ENCODE assay signal across 26 cellular contexts in genomic region chr9:116791314-116791713, GRCh38.
DNase-seq lines count a peak whose midpoint lies in the region; ATAC-seq lines count a peak whose summit lies in the region.
"Had no signal": no experiment of that assay in that cellular context is flagged by ENCODE, and none has a peak within 500 bp of the region (broad histone marks: within the 10 kb centered on the region; RNA-seq: fewer than 3 reads in every experiment).

No MANE protein-coding gene starts in this region.

- no peak overlapping the region for H3K4me2 ChIP-seq in trophoblast cell (ENCODE audit: low read length)

- H3K79me1 ChIP-seq in trophoblast cell (ENCODE audit: low read length): no peaks in the 10 kb centered on the region

- H3K9ac ChIP-seq in trophoblast cell (ENCODE audit: low read length): no peak overlapping the region

- no peak overlapping the region for H2BK5ac ChIP-seq in trophoblast cell (ENCODE audit: low read depth, low read length, poor library complexity)

- peak; percentile 59 for DNase-seq in DMS53 (lab: John Stamatoyannopoulos, UW)
- peak in 2 of 3 experiments; percentile 65 to 91 for DNase-seq in NCI-H1417 (lab: John Stamatoyannopoulos, UW)
- DNase-seq in NCI-H748 treated with DMSO at 0.1 percent for 48 hours (lab: John Stamatoyannopoulos, UW): peak; percentile 87
- DNase-seq in left kidney (ENCODE audit: low read depth, low spot score): peak; percentile 38
- no peak for DNase-seq in AG08395 (ENCODE audit: low spot score)
- no peak for DNase-seq in trophoblast cell
- DNase-seq in stimulated activated CD4-positive, alpha-beta T cell treated with anti-CD3 and anti-CD28 coated beads, Interleukin-15, amount 100 ng/mL, for 24 hours: no peak
- DNase-seq: ACHN; activated CD4-positive, alpha-beta T cell treated with anti-CD3 and anti-CD28 coated beads, Interleukin-2, amount 50 U/mL, for 1 hour; activated gamma-delta T cell treated with Interleukin-2 at 50 U/mL for 16 hours; caudate nucleus; DND-41; dorsolateral prefrontal cortex; erythroblast; gastrocnemius medialis; Karpas-422; midbrain; NCI-H1694; nephron progenitor cell; PC-3; SIG-M5; small intestine; stimulated activated CD8-positive, alpha-beta memory T cell treated with anti-CD3 and anti-CD28 coated beads, Interleukin-4, amount 100 ng/mL, for 48 hours; uterus had no signal

- H3K4me3 ChIP-seq in trophoblast cell (ENCODE audit: low read depth, low read length): no peak overlapping the region
- H3K4me3 ChIP-seq: dorsolateral prefrontal cortex, gastrocnemius medialis, uterus had no signal

- no peak overlapping the region for H3K14ac ChIP-seq in trophoblast cell (ENCODE audit: low read length)

- no peak for ATAC-seq in HG03520 (IDR thresholded peaks at IDR 0.05; ENCODE audit: unreplicated experiment)
- ATAC-seq: gastrocnemius medialis, left colon, PC-3 had no signal

- H4K91ac ChIP-seq in trophoblast cell (ENCODE audit: low read depth, low read length): no peak overlapping the region

- no peaks in the 10 kb centered on the region for H3K36me3 ChIP-seq in trophoblast cell (ENCODE audit: control insufficient read depth in 1 of 2, insufficient read depth in 2 of 2, low read length in 2 of 2)
- H3K36me3 ChIP-seq: gastrocnemius medialis, uterus had no signal

- H3K4me1 ChIP-seq in trophoblast cell (ENCODE audit: control insufficient read depth in 1 of 2, insufficient read depth in 2 of 2, low read length in 2 of 2): no peaks in the 10 kb centered on the region
- H3K4me1 ChIP-seq: gastrocnemius medialis, uterus had no signal

- WGBS in trophoblast cell (ENCODE audit: extremely low coverage, insufficient coverage, insufficient read length): no CpG with 5 or more reads among the region's 1 CpG

- no peak overlapping the region for H2AFZ ChIP-seq in trophoblast cell (ENCODE audit: insufficient read depth, low read length, poor library complexity)

- no peaks in the 10 kb centered on the region for H3K79me2 ChIP-seq in trophoblast cell (ENCODE audit: control insufficient read depth, insufficient read depth, low read length, poor library complexity)

- H2BK120ac ChIP-seq in trophoblast cell (ENCODE audit: insufficient read depth, low read length, poor library complexity): no peak overlapping the region

- H3K27ac ChIP-seq in trophoblast cell (ENCODE audit: low read depth, low read length): no peak overlapping the region
- H3K27ac ChIP-seq: gastrocnemius medialis, uterus had no signal

- H3K18ac ChIP-seq in trophoblast cell (ENCODE audit: low read length): no peak overlapping the region

- no peaks in the 10 kb centered on the region for H3K27me3 ChIP-seq in trophoblast cell (ENCODE audit: insufficient read depth, low read length)
- H3K27me3 ChIP-seq: dorsolateral prefrontal cortex, gastrocnemius medialis, uterus had no signal

- H4K8ac ChIP-seq in trophoblast cell (ENCODE audit: low read depth, low read length): no peak overlapping the region

- no peaks in the 10 kb centered on the region for H3K9me3 ChIP-seq in trophoblast cell (ENCODE audit: insufficient read depth, low read depth, low read length)
- H3K9me3 ChIP-seq: gastrocnemius medialis, uterus had no signal

- H2BK12ac ChIP-seq in trophoblast cell (ENCODE audit: low read length): no peak overlapping the region

- no peak overlapping the region for H3K4ac ChIP-seq in trophoblast cell (ENCODE audit: low read depth, low read length)

- no peak overlapping the region for H2AK5ac ChIP-seq in trophoblast cell (ENCODE audit: low read length)

- H3K23ac ChIP-seq in trophoblast cell (ENCODE audit: low read length): no peak overlapping the region

- H4K12ac ChIP-seq in trophoblast cell (ENCODE audit: low read depth, low read length): no peak overlapping the region

Comparison
In these comparisons a context has a peak if more than half of its experiments do, and no peak if none do; other contexts are left out.
1. DNase-seq: peak in DMS53 (single experiment), NCI-H1417 (2 of 3), NCI-H748 treated with DMSO at 0.1 percent for 48 hours (single experiment) and left kidney (single experiment); none in AG08395 (single experiment), trophoblast cell (0 of 2) and stimulated activated CD4-positive, alpha-beta T cell treated with anti-CD3 and anti-CD28 coated beads, Interleukin-15, amount 100 ng/mL, for 24 hours (single experiment).